In genomic region chr17:30173649-30174048, GRCh38 we compare ENCODE assay signal across 12 cellular contexts. TPM values are rescaled to one million over a fixed set of nuclear protein-coding genes. Genes with fewer than 3 reads are reported as not detected.
A peak's percentile ranks its signal among the peaks of the same experiment; 100 is the strongest.
DNase-seq lines count a peak whose midpoint lies in the region; ATAC-seq, FAIRE-seq and TF ChIP-seq lines count a peak whose summit lies in the region.
"Had no signal": no experiment of that assay in that cellular context is flagged by ENCODE, and none has a peak within 500 bp of the region (broad histone marks: within the 10 kb centered on the region; RNA-seq: fewer than 3 reads in every experiment).

No MANE protein-coding gene starts in this region.

- no peaks in the 10 kb centered on the region for H3K9me3 ChIP-seq in A549
- no peaks in the 10 kb centered on the region for H3K9me3 ChIP-seq in esophagus squamous epithelium

- no peaks in the 10 kb centered on the region for H3K27me3 ChIP-seq in esophagus squamous epithelium

- intact Hi-C loops in esophagus squamous epithelium (cut with DNase I) = no loop called here

- H3K4me1 ChIP-seq in A549 = no peaks in the 10 kb centered on the region
- H3K4me1 ChIP-seq in esophagus squamous epithelium = peaks cover 0 to 34% (median 0%) of the 10 kb centered on the region in 3 donors

- TF ChIP-seq POLR2A in A549 (IDR thresholded peaks at IDR 0.05; ENCODE audit: low read length) = no peak
- TF ChIP-seq POLR2A in esophagus squamous epithelium (IDR thresholded peaks at IDR 0.05) = no peak

- TF ChIP-seq EP300 in A549 (IDR thresholded peaks at IDR 0.05) = no peak

- ATAC-seq in A549 (no peak), GM18867 (IDR thresholded peaks at IDR 0.05; ENCODE audit: unreplicated experiment) (peak; percentile 73), HG02623 (IDR thresholded peaks at IDR 0.05; ENCODE audit: unreplicated experiment) (peak; percentile 67), HG03571 (IDR thresholded peaks at IDR 0.05; ENCODE audit: unreplicated experiment) (peak; percentile 82), HG02885 (IDR thresholded peaks at IDR 0.05; ENCODE audit: poor library complexity, unreplicated experiment) (no peak)

- TF ChIP-seq RAD21 in A549 (conservative IDR thresholded peaks at IDR 0.05 in 1 of 2, IDR thresholded peaks at IDR 0.05 in 1 of 2) = no peak

- DNase-seq in A549 (ENCODE audit: low read depth in 1 of 2, low spot score in 1 of 2) (no peak), middle frontal gyrus (ENCODE audit: extremely low spot score, low spot score) (no peak), esophagus squamous epithelium (lab: John Stamatoyannopoulos, UW) (no peak), NCI-H1694 treated with DMSO at 0.1 percent for 48 hours (lab: John Stamatoyannopoulos, UW) (no peak)
- DNase-seq: erythroblast, IMR-90, T-helper 9 cell had no signal

- POLR2A ChIA-PET in A549 (lab: Yijun Ruan, JAX) = no interaction called here

- H3K27ac ChIP-seq in A549 = no peak overlapping the region
- H3K27ac ChIP-seq in esophagus squamous epithelium = no peak overlapping the region
- H3K27ac ChIP-seq: C4-2B had no signal

- peaks cover 0 to 58% (median 7%) of the 10 kb centered on the region in 3 donors for H3K36me3 ChIP-seq in esophagus squamous epithelium

- FAIRE-seq in A549 (lab: Jason Lieb, UNC) = peak; percentile 96

- CTCF ChIA-PET in A549 (lab: Yijun Ruan, JAX) = interaction anchor here (1.4 to 1.5 kb wide), 2 partner anchors 8 to 9 kb away, joined by 3 to 4 read pairs; no protein-coding TSS in a partner anchor

- no peak overlapping the region for H3K4me2 ChIP-seq in A549

- no peak overlapping the region for H3K4me3 ChIP-seq in A549
- no peak overlapping the region for H3K4me3 ChIP-seq in esophagus squamous epithelium

- 86% methylated on average over 2 of the region's 2 CpGs for WGBS in A549 (ENCODE audit: missing lambda C conversion rate)
- 64 to 77% methylated on average over 2 of the region's 2 CpGs for WGBS in esophagus squamous epithelium, 2 donors

- TF ChIP-seq CTCF in A549 (IDR thresholded peaks at IDR 0.05) = no peak
- TF ChIP-seq CTCF in esophagus squamous epithelium (IDR thresholded peaks at IDR 0.05) = no peak

TF ChIP-seq in A549, 52 proteins besides CTCF, POLR2A, EP300 and RAD21:
- TF ChIP-seq ELK1 (IDR thresholded peaks at IDR 0.05; ENCODE audit: low read depth, low read length) = no peak
- no peak for TF ChIP-seq REST (IDR thresholded peaks at IDR 0.05)
- TF ChIP-seq CHD2 (IDR thresholded peaks at IDR 0.05; ENCODE audit: low read length, partially characterized antibody) = no peak
- TF ChIP-seq HOXA7 (CRISPR knock-in tag; IDR thresholded peaks at IDR 0.05) = no peak
- no peak for TF ChIP-seq ZSCAN20 (CRISPR knock-in tag; IDR thresholded peaks at IDR 0.05)
- TF ChIP-seq SMC3 (IDR thresholded peaks at IDR 0.05) = no peak
- no peak for TF ChIP-seq CBX2 (IDR thresholded peaks at IDR 0.05; ENCODE audit: borderline replicate concordance, low read depth)
- TF ChIP-seq SREBF2 (IDR thresholded peaks at IDR 0.05) = no peak
- no peak for TF ChIP-seq MAFK (IDR thresholded peaks at IDR 0.05; ENCODE audit: partially characterized antibody)
- no peak for TF ChIP-seq CHD4 (IDR thresholded peaks at IDR 0.05; ENCODE audit: borderline replicate concordance)

RNA-seq across cellular contexts. Expression of gene NSRP1, which starts 57.0 kb away (rescaled TPM):
- polyA plus RNA-seq in A549 (2011; rRNA removed) = 25.2 and 30.9 TPM in 2 replicates
- 17.1 and 21.7 TPM in 2 replicates for polyA plus RNA-seq in A549 (2012; cell fraction: cytosol; rRNA removed)
- 9.0 and 13.0 TPM in 2 replicates for polyA plus RNA-seq in A549 (2012; cell fraction: nucleus; rRNA removed)
- polyA plus RNA-seq in A549 (2017; fragmentation: RNase III; extraction: RNeasy Plus Mini Kit Qiagen cat#74134 plus additional on column Dnase treatment) = 39.6 to 41.1 TPM (median 39.6 TPM) in 3 replicates
- polyA minus RNA-seq in A549 (2011; rRNA and poly(A)+ RNA removed) = 11.8 and 13.9 TPM in 2 replicates
- 10 to 100 TPM; 12.9 to 28.6 (median 21.8) TPM for total RNA-seq in esophagus squamous epithelium

Comparison
In these comparisons a context has a peak if more than half of its experiments do, and no peak if none do; other contexts are left out.
1. ATAC-seq: peak in GM18867 (single experiment), HG02623 (single experiment) and HG03571 (single experiment); none in A549 (0 of 2) and HG02885 (single experiment).